Comparison of ENCODE assay signal across 22 cellular contexts in genomic region chr2:133045787-133046186, GRCh38.
"Had no signal": no experiment of that assay in that cellular context is flagged by ENCODE, and none has a peak within 500 bp of the region (broad histone marks: within the 10 kb centered on the region; RNA-seq: fewer than 3 reads in every experiment).

No MANE protein-coding gene starts in this region.

- H2AFZ ChIP-seq: hepatocyte had no signal

- DNase-seq: activated CD4-positive, alpha-beta memory T cell treated with anti-CD3 and anti-CD28 coated beads, Interleukin-2, amount 10 ng/mL, durations not matched to agents 7 days and 5 days; activated CD4-positive, alpha-beta T cell treated with anti-CD3 and anti-CD28 coated beads for 4 hours; activated T-cell treated with anti-CD3 and anti-CD28 coated beads, Interleukin-2, amount 50 U/mL, for 24 hours; amygdala; dermis blood vessel endothelial cell; effector memory CD8-positive, alpha-beta T cell; islet precursor cell; left lung; naive thymus-derived CD8-positive, alpha-beta T cell; stimulated activated CD4-positive, alpha-beta T cell treated with anti-CD3 and anti-CD28 coated beads, Interleukin-15, amount 100 ng/mL, for 24 hours; stimulated activated CD4-positive, alpha-beta T cell treated with anti-CD3 and anti-CD28 coated beads, Interleukin-4, amount 100 ng/mL, for 1 hour; stimulated activated naive B cell treated with anti-CD40 and anti-IgM and Interleukin-4, amounts not matched to agents 10 μg/mL and 1 μg/mL and 100 μg/mL, for 72 hours; T-helper 17 cell; tibial artery had no signal

- H3K27me3 ChIP-seq: hepatocyte, left lung, right atrium auricular region, tibial artery had no signal

- H3K4me3 ChIP-seq: hepatocyte, left lung, right atrium auricular region, skin epidermis, tibial artery had no signal

- H3K27ac Mint-ChIP-seq: activated CD4-positive, alpha-beta memory T cell treated with anti-CD3 and anti-CD28 coated beads, Interleukin-2, amount 10 ng/mL, durations not matched to agents 7 days and 5 days; activated naive CD4-positive, alpha-beta T cell treated with anti-CD3 and anti-CD28 coated beads, Interleukin-2, amount 50 U/mL, for 72 hours; activated T-cell treated with anti-CD3 and anti-CD28 coated beads, Interleukin-2, amount 50 U/mL, for 24 hours; brain; effector memory CD8-positive, alpha-beta T cell; memory B cell; naive thymus-derived CD8-positive, alpha-beta T cell; stimulated activated naive B cell treated with anti-CD40 and anti-IgM and Interleukin-4, amounts not matched to agents 10 μg/mL and 1 μg/mL and 100 μg/mL, for 72 hours; T-helper 17 cell; WTC11 had no signal

- H3K27ac ChIP-seq: epithelial cell of prostate, hepatocyte, left lung, right atrium auricular region, skin epidermis, tibial artery had no signal

- H3K79me2 ChIP-seq: hepatocyte had no signal

- H3K36me3 Mint-ChIP-seq: activated naive CD4-positive, alpha-beta T cell treated with anti-CD3 and anti-CD28 coated beads, Interleukin-2, amount 50 U/mL, for 72 hours; brain; memory B cell; naive thymus-derived CD8-positive, alpha-beta T cell; stimulated activated naive B cell treated with anti-CD40 and anti-IgM and Interleukin-4, amounts not matched to agents 10 μg/mL and 1 μg/mL and 100 μg/mL, for 72 hours; WTC11 had no signal

- H3K4me2 ChIP-seq: hepatocyte had no signal

- H3K4me3 Mint-ChIP-seq: activated CD4-positive, alpha-beta memory T cell treated with anti-CD3 and anti-CD28 coated beads, Interleukin-2, amount 10 ng/mL, durations not matched to agents 7 days and 5 days; activated T-cell treated with anti-CD3 and anti-CD28 coated beads, Interleukin-2, amount 50 U/mL, for 24 hours; brain; effector memory CD8-positive, alpha-beta T cell; memory B cell; naive thymus-derived CD8-positive, alpha-beta T cell; stimulated activated naive B cell treated with anti-CD40 and anti-IgM and Interleukin-4, amounts not matched to agents 10 μg/mL and 1 μg/mL and 100 μg/mL, for 72 hours; T-helper 17 cell; WTC11 had no signal

- H3K36me3 ChIP-seq: left lung, right atrium auricular region, tibial artery had no signal

- H3K4me1 Mint-ChIP-seq: activated CD4-positive, alpha-beta memory T cell treated with anti-CD3 and anti-CD28 coated beads, Interleukin-2, amount 10 ng/mL, durations not matched to agents 7 days and 5 days; memory B cell; naive thymus-derived CD8-positive, alpha-beta T cell; stimulated activated naive B cell treated with anti-CD40 and anti-IgM and Interleukin-4, amounts not matched to agents 10 μg/mL and 1 μg/mL and 100 μg/mL, for 72 hours; T-helper 17 cell had no signal

- H3K9me3 ChIP-seq: left lung, right atrium auricular region, tibial artery had no signal

- H3K9me3 Mint-ChIP-seq: activated T-cell treated with anti-CD3 and anti-CD28 coated beads, Interleukin-2, amount 50 U/mL, for 24 hours; brain; memory B cell; stimulated activated naive B cell treated with anti-CD40 and anti-IgM and Interleukin-4, amounts not matched to agents 10 μg/mL and 1 μg/mL and 100 μg/mL, for 72 hours; WTC11 had no signal

- H3K27me3 Mint-ChIP-seq: activated CD4-positive, alpha-beta memory T cell treated with anti-CD3 and anti-CD28 coated beads, Interleukin-2, amount 10 ng/mL, durations not matched to agents 7 days and 5 days; activated T-cell treated with anti-CD3 and anti-CD28 coated beads, Interleukin-2, amount 50 U/mL, for 24 hours; brain; effector memory CD8-positive, alpha-beta T cell; memory B cell; stimulated activated naive B cell treated with anti-CD40 and anti-IgM and Interleukin-4, amounts not matched to agents 10 μg/mL and 1 μg/mL and 100 μg/mL, for 72 hours; T-helper 17 cell had no signal

- ATAC-seq: activated naive CD4-positive, alpha-beta T cell treated with anti-CD3 and anti-CD28 coated beads, Interleukin-2, amount 50 U/mL, for 72 hours; effector memory CD8-positive, alpha-beta T cell; left lung; naive thymus-derived CD8-positive, alpha-beta T cell; stimulated activated naive B cell treated with anti-CD40 and anti-IgM and Interleukin-4, amounts not matched to agents 10 μg/mL and 1 μg/mL and 100 μg/mL, for 72 hours; T-helper 17 cell; WTC11 had no signal

- H3K4me1 ChIP-seq: left lung, right atrium auricular region, tibial artery had no signal
